13 cellular contexts compared by ENCODE assay signal in genomic region chr16:8908779-8909468, GRCh38. TPM values are rescaled to one million over a fixed set of nuclear protein-coding genes. Genes with fewer than 3 reads are reported as not detected.
A peak's percentile ranks its signal among the peaks of the same experiment; 100 is the strongest.
DNase-seq lines count a peak whose midpoint lies in the region; ATAC-seq and TF ChIP-seq lines count a peak whose summit lies in the region.
"Had no signal": no experiment of that assay in that cellular context is flagged by ENCODE, and none has a peak within 500 bp of the region (broad histone marks: within the 10 kb centered on the region; RNA-seq: fewer than 3 reads in every experiment).

No MANE protein-coding gene starts in this region.

- no peak overlapping the region for H3K9ac ChIP-seq in HUES64 (ENCODE audit: low read depth, low read length)

- CTCF ChIA-PET in CD4-positive, alpha-beta T cell (lab: Charles Lee): interaction anchor here (3.2 kb wide), 1 partner anchor 28 kb away, joined by 12 read pairs; no protein-coding TSS in a partner anchor

- no peak overlapping the region for H3K27ac ChIP-seq in CD4-positive, alpha-beta T cell (ENCODE audit: low read depth, low read length)
- peak overlapping the region; percentile 14; the same call in 1 of the 2 replicates for H3K27ac ChIP-seq in HUES64 (ENCODE audit: low read depth, low read length)
- H3K27ac ChIP-seq: Peyer's patch had no signal

- H3K4me3 ChIP-seq in HUES64 (ENCODE audit: low read length): no peak overlapping the region
- no peak overlapping the region for H3K4me3 ChIP-seq in mucosa of descending colon
- H3K4me3 ChIP-seq: Peyer's patch had no signal

- WGBS in HUES64: 90% methylated on average over 8 of the region's 8 CpGs

- TF ChIP-seq CTCF in CD4-positive, alpha-beta T cell (IDR thresholded peaks at IDR 0.05): no peak
- TF ChIP-seq CTCF in mucosa of descending colon (IDR thresholded peaks at IDR 0.05) (no peak), GM20000 (IDR thresholded peaks at IDR 0.05; ENCODE audit: extremely low read depth, missing control alignments) (no peak)

- H3K27me3 ChIP-seq in CD4-positive, alpha-beta T cell (ENCODE audit: control insufficient read depth, insufficient read depth, low read length): no peaks in the 10 kb centered on the region
- no peaks in the 10 kb centered on the region for H3K27me3 ChIP-seq in HUES64 (ENCODE audit: insufficient read depth, low read length)
- H3K27me3 ChIP-seq: Peyer's patch had no signal

- H3K9me3 ChIP-seq in CD4-positive, alpha-beta T cell (ENCODE audit: control insufficient read depth, low read length): no peaks in the 10 kb centered on the region
- H3K9me3 ChIP-seq in HUES64 (ENCODE audit: insufficient read depth, low read depth, low read length) (no peaks in the 10 kb centered on the region), mucosa of descending colon (no peaks in the 10 kb centered on the region)
- H3K9me3 ChIP-seq: Peyer's patch had no signal

- H3K9me3 Mint-ChIP-seq in CD4-positive, alpha-beta T cell: no peaks in the 10 kb centered on the region
- H3K9me3 Mint-ChIP-seq in activated naive CD8-positive, alpha-beta T cell treated with anti-CD3 and anti-CD28 coated beads for 36 hours: no peaks in the 10 kb centered on the region
- H3K9me3 Mint-ChIP-seq: CD8-positive, alpha-beta T cell; T-helper 2 cell treated with Interferon-gamma antibody and Interleukin-4, amounts not matched to agents 5 μg/mL and 100 μg/mL, for 36 hours had no signal

- peak; percentile 69 for ATAC-seq in CD4-positive, alpha-beta T cell (ENCODE audit: poor library complexity)
- ATAC-seq in mucosa of descending colon: peak; percentile 51
- ATAC-seq: CD8-positive, alpha-beta T cell had no signal

- peaks cover 12% of the 10 kb centered on the region; the same call in 1 of the 2 replicates for H3K4me1 ChIP-seq in HUES64 (ENCODE audit: insufficient read depth, low read length)
- H3K4me1 ChIP-seq in mucosa of descending colon (ENCODE audit: low read depth): peaks cover 33% of the 10 kb centered on the region

- peak overlapping the region; percentile 34 for H3K27ac Mint-ChIP-seq in CD4-positive, alpha-beta T cell
- H3K27ac Mint-ChIP-seq in activated naive CD8-positive, alpha-beta T cell treated with anti-CD3 and anti-CD28 coated beads for 36 hours: peak overlapping the region; percentile 30
- H3K27ac Mint-ChIP-seq: CD8-positive, alpha-beta T cell had no signal

- H3K36me3 ChIP-seq in HUES64 (ENCODE audit: insufficient read depth, low read length) (peaks cover 97% of the 10 kb centered on the region), mucosa of descending colon (ENCODE audit: low read depth) (peaks cover 10% of the 10 kb centered on the region)

- H3K27me3 Mint-ChIP-seq in CD4-positive, alpha-beta T cell: no peaks in the 10 kb centered on the region
- no peaks in the 10 kb centered on the region for H3K27me3 Mint-ChIP-seq in activated naive CD8-positive, alpha-beta T cell treated with anti-CD3 and anti-CD28 coated beads for 36 hours

- H3K36me3 Mint-ChIP-seq in CD4-positive, alpha-beta T cell (ENCODE audit: low read depth): peaks cover 96% of the 10 kb centered on the region
- peaks cover 30% of the 10 kb centered on the region for H3K36me3 Mint-ChIP-seq in activated naive CD8-positive, alpha-beta T cell treated with anti-CD3 and anti-CD28 coated beads for 36 hours

- intact Hi-C loops in CD4-positive, alpha-beta T cell (cut with DNase I, micrococcal nuclease): loop anchor here (5.0 to 10.0 kb wide), 4 partner anchors 38 to 228 kb away; no protein-coding TSS in a partner anchor
- intact Hi-C loops in mucosa of descending colon (cut with DNase I, micrococcal nuclease): loop anchor here in 1 of 2 donors (10.0 kb wide), 1 partner anchor 96 kb away; no protein-coding TSS in a partner anchor

- H3K4me1 Mint-ChIP-seq in CD4-positive, alpha-beta T cell (ENCODE audit: low read depth): peaks cover 23% of the 10 kb centered on the region
- peaks cover 33% of the 10 kb centered on the region for H3K4me1 Mint-ChIP-seq in activated naive CD8-positive, alpha-beta T cell treated with anti-CD3 and anti-CD28 coated beads for 36 hours

- DNase-seq in CD4-positive, alpha-beta T cell: no peak
- DNase-seq in activated naive CD8-positive, alpha-beta T cell treated with anti-CD3 and anti-CD28 coated beads for 36 hours: no peak
- no peak for DNase-seq in mucosa of descending colon
- no peak for DNase-seq in occipital lobe (lab: John Stamatoyannopoulos, UW)
- no peak for DNase-seq in GM20000 (ENCODE audit: low spot score)
- no peak for DNase-seq in amygdala (lab: John Stamatoyannopoulos, UW)
- no peak for DNase-seq in NCI-H82 (lab: John Stamatoyannopoulos, UW)
- DNase-seq: activated CD8-positive, alpha-beta memory T cell treated with anti-CD3 and anti-CD28 coated beads, Interleukin-2, amount 50 U/mL, for 48 hours; CD8-positive, alpha-beta T cell; Peyer's patch; stimulated activated CD4-positive, alpha-beta T cell treated with anti-CD3 and anti-CD28 coated beads, Interleukin-4, amount 100 ng/mL, for 1 hour had no signal

- POLR2A ChIA-PET in CD4-positive, alpha-beta T cell (lab: Charles Lee): interaction anchor here (0.6 to 1.2 kb wide), 5 partner anchors 11 to 191 kb away, joined by 3 read pairs; no protein-coding TSS in a partner anchor

- H3K4me3 Mint-ChIP-seq in CD4-positive, alpha-beta T cell: no peak overlapping the region
- no peak overlapping the region for H3K4me3 Mint-ChIP-seq in activated naive CD8-positive, alpha-beta T cell treated with anti-CD3 and anti-CD28 coated beads for 36 hours
- H3K4me3 Mint-ChIP-seq: CD8-positive, alpha-beta T cell; T-helper 2 cell treated with Interferon-gamma antibody and Interleukin-4, amounts not matched to agents 5 μg/mL and 100 μg/mL, for 36 hours had no signal

RNA-seq across cellular contexts. Expression of gene LITAFD, which starts 26.8 kb away (rescaled TPM):
- under 1 TPM in 1 of 2 experiments, not detected in 1; 0.60 TPM for total RNA-seq in CD4-positive, alpha-beta T cell
- polyA plus RNA-seq in HUES64 (2013, experiment 1 of 2): not detected
- not detected for polyA plus RNA-seq in HUES64 (2013, experiment 2 of 2)
- total RNA-seq in activated naive CD8-positive, alpha-beta T cell treated with anti-CD3 and anti-CD28 coated beads for 36 hours: not detected
- total RNA-seq in mucosa of descending colon (not detected), occipital lobe (not detected)
- total RNA-seq: CD8-positive, alpha-beta T cell; Peyer's patch had no signal

RNA-seq across cellular contexts. Expression of gene CARHSP1, which starts 40.1 kb away (rescaled TPM):
- total RNA-seq in CD4-positive, alpha-beta T cell: 10 to 100 TPM; 25.5 to 27.8 TPM
- 157 TPM for polyA plus RNA-seq in HUES64 (2013, experiment 1 of 2)
- 179 TPM for polyA plus RNA-seq in HUES64 (2013, experiment 2 of 2)
- 10 to 100 TPM; 65.2 to 66.4 TPM for total RNA-seq in activated naive CD8-positive, alpha-beta T cell treated with anti-CD3 and anti-CD28 coated beads for 36 hours
- 10 to 100 TPM; 42.7 to 69.4 (median 56.8) TPM for total RNA-seq in mucosa of descending colon
- 189 TPM for total RNA-seq in occipital lobe

RNA-seq across cellular contexts. Expression of gene USP7, which starts 54.8 kb away (rescaled TPM):
- 100 to 1,000 TPM; 259 to 268 TPM for total RNA-seq in CD4-positive, alpha-beta T cell
- polyA plus RNA-seq in HUES64 (2013, experiment 1 of 2): 88.7 TPM
- 83.4 TPM for polyA plus RNA-seq in HUES64 (2013, experiment 2 of 2)
- 100 to 1,000 TPM; 167 to 175 TPM for total RNA-seq in activated naive CD8-positive, alpha-beta T cell treated with anti-CD3 and anti-CD28 coated beads for 36 hours
- total RNA-seq in mucosa of descending colon (100 to 1,000 TPM; 125 to 144 (median 130) TPM), occipital lobe (90.9 TPM)
